Comparison of ENCODE assay signal across 26 cellular contexts in the genomic region with DNA sequence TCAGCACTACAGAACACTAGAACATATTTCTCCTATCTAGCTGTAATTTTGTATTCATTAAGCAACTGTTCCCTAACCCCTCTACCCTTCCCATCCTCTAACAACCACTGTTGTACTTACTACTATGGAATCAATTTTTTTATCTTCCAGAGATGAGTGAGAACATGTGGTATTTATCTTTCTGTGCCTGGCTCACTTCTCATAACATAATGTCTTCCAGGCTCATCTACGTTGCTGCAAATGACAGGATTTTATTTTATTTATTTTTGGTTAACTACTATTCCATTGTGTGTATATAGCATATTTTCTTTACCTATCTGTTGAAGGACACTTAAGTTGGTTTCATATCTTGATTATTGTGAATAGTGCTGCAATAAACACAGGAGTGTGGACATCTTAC.
"Had no signal": no experiment of that assay in that cellular context is flagged by ENCODE, and none has a peak within 500 bp of the region (broad histone marks: within the 10 kb centered on the region; RNA-seq: fewer than 3 reads in every experiment).

No MANE protein-coding gene starts in this region.

- H3K4me1 ChIP-seq: colonic mucosa, esophagus muscularis mucosa, esophagus squamous epithelium, foreskin keratinocyte, gastrocnemius medialis, gastroesophageal sphincter, heart left ventricle, heart right ventricle had no signal

- H2AFZ ChIP-seq: hepatocyte had no signal

- ATAC-seq: effector memory CD8-positive, alpha-beta T cell; esophagus mucosa; foreskin keratinocyte; gastrocnemius medialis; gastroesophageal sphincter; heart left ventricle; heart right ventricle had no signal

- H3K27ac Mint-ChIP-seq: dendritic cell treated with granulocyte-macrophage colony-stimulating factor and Interleukin-4, amounts not matched to agents 40 ng/mL and 50 ng/mL, for 4 days; effector memory CD8-positive, alpha-beta T cell; endodermal cell had no signal

- H3K9me3 ChIP-seq: colonic mucosa, gastrocnemius medialis had no signal

- H3K4me3 ChIP-seq: colonic mucosa, coronary artery, dorsolateral prefrontal cortex, esophagus muscularis mucosa, esophagus squamous epithelium, gastrocnemius medialis, gastroesophageal sphincter, heart left ventricle, heart right ventricle, hepatocyte had no signal

- DNase-seq: colonic mucosa; cortex of kidney; dermis blood vessel endothelial cell; dorsolateral prefrontal cortex; effector CD4-positive, alpha-beta T cell; effector CD8-positive, alpha-beta T cell; effector memory CD4-positive, alpha-beta T cell; effector memory CD8-positive, alpha-beta T cell; endodermal cell; erythroblast; esophagus squamous epithelium; foreskin fibroblast; foreskin keratinocyte; foreskin melanocyte; gastrocnemius medialis; glutamatergic neuron; head of caudate nucleus; heart left ventricle; heart right ventricle had no signal

- H3K4me2 ChIP-seq: hepatocyte had no signal

- H3K27me3 Mint-ChIP-seq: dendritic cell treated with granulocyte-macrophage colony-stimulating factor and Interleukin-4, amounts not matched to agents 40 ng/mL and 50 ng/mL, for 4 days; effector memory CD8-positive, alpha-beta T cell had no signal

- H3K36me3 ChIP-seq: colonic mucosa, esophagus muscularis mucosa, esophagus squamous epithelium, gastrocnemius medialis, gastroesophageal sphincter, heart left ventricle, heart right ventricle had no signal

- H3K4me3 Mint-ChIP-seq: dendritic cell treated with granulocyte-macrophage colony-stimulating factor and Interleukin-4, amounts not matched to agents 40 ng/mL and 50 ng/mL, for 4 days; effector memory CD8-positive, alpha-beta T cell; endodermal cell had no signal

- H3K4me1 Mint-ChIP-seq: endodermal cell had no signal

- H3K27ac ChIP-seq: colonic mucosa, coronary artery, dorsolateral prefrontal cortex, epithelial cell of prostate, esophagus muscularis mucosa, esophagus squamous epithelium, foreskin keratinocyte, gastrocnemius medialis, gastroesophageal sphincter, heart left ventricle, heart right ventricle, hepatocyte had no signal

- H3K79me2 ChIP-seq: hepatocyte had no signal

- H3K27me3 ChIP-seq: colonic mucosa, esophagus muscularis mucosa, esophagus squamous epithelium, foreskin keratinocyte, gastrocnemius medialis, gastroesophageal sphincter, heart left ventricle, heart right ventricle, hepatocyte had no signal
